In the genomic region with DNA sequence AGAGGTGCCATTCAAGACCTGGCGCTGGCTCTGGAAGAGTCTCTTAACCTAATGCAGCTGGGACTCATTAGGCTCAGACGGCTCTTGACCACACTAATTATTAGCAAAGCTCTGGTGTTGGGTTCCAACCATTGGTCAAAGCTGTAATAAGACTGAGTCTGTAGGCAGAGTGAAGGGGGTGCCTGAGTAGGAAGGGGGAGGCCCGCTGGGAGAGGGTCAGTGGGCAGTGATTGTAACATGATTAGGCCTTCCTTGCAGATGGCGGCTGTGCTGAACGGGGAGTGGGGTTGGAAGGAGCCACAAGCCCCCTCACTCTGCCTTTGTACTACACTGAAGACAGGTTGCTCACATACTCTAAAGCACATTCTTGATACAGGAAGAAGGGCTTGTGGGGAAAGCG, we compare ENCODE assay signal across 1 cellular context.
TF ChIP-seq lines count a peak whose summit lies in the region.

No MANE protein-coding gene starts in this region.

TF ChIP-seq in HepG2, 621 proteins besides CTCF, POLR2A, EP300 and RAD21:
- TF ChIP-seq ZNF501 (CRISPR knock-in tag; IDR thresholded peaks at IDR 0.05) (no peak), AGO2 (optimal IDR thresholded peaks at IDR 0.05; ENCODE audit: low read depth, low read length) (peak; percentile 19), PRPF4 (IDR thresholded peaks at IDR 0.05; ENCODE audit: low read depth, low read length, poor library complexity, severe bottlenecking) (no peak), KLF11 (CRISPR knock-in tag; IDR thresholded peaks at IDR 0.05) (no peak), MAFG (CRISPR knock-in tag; IDR thresholded peaks at IDR 0.05) (no peak), ZSCAN12 (CRISPR knock-in tag; IDR thresholded peaks at IDR 0.05) (no peak), SP140L (CRISPR knock-in tag; IDR thresholded peaks at IDR 0.05; ENCODE audit: borderline replicate concordance) (no peak), RBFOX2 (IDR thresholded peaks at IDR 0.05; ENCODE audit: low read depth, low read length) (peak; percentile 31; the same call in 1 of the 2 replicates), SNAPC4 (CRISPR knock-in tag; IDR thresholded peaks at IDR 0.05) (no peak), SALL2 (CRISPR knock-in tag; IDR thresholded peaks at IDR 0.05) (no peak), JUND (CRISPR knock-in tag; IDR thresholded peaks at IDR 0.05) (no peak), ZNF543 (CRISPR knock-in tag; IDR thresholded peaks at IDR 0.05) (no peak), NCOR1 (IDR thresholded peaks at IDR 0.05; ENCODE audit: borderline replicate concordance, low read length) (no peak), ZNF224 (CRISPR knock-in tag; IDR thresholded peaks at IDR 0.05) (no peak), POLR2G (IDR thresholded peaks at IDR 0.05; ENCODE audit: low read depth, low read length) (0 out of 2 replicates have a peak, but pooled peaks have one; percentile 10), ZNF652 (CRISPR knock-in tag; IDR thresholded peaks at IDR 0.05; ENCODE audit: borderline replicate concordance, low read depth) (no peak)
